Comparison of ENCODE assay signal across 15 cellular contexts in genomic region chr20:47557218-47557617, GRCh38.
"Had no signal": no experiment of that assay in that cellular context is flagged by ENCODE, and none has a peak within 500 bp of the region (broad histone marks: within the 10 kb centered on the region; RNA-seq: fewer than 3 reads in every experiment).

No MANE protein-coding gene starts in this region.

- H3K27ac ChIP-seq: breast epithelium, neutrophil, tibial artery, uterus had no signal

- H3K27me3 ChIP-seq: breast epithelium, neutrophil, tibial artery, uterus had no signal

- H3K4me3 ChIP-seq: breast epithelium, smooth muscle cell, tibial artery, uterus had no signal

- ATAC-seq: activated CD8-positive, alpha-beta memory T cell treated with anti-CD3 and anti-CD28 coated beads, Interleukin-2, amount 10 ng/mL, durations not matched to agents 7 days and 5 days; right cardiac atrium; stimulated activated effector memory CD8-positive, alpha-beta T cell treated with anti-CD3 and anti-CD28 coated beads, Interleukin-12 subunit alpha, Interleukin-12 subunit beta, amount 100 ng/mL, for 72 hours had no signal

- H3K9me3 ChIP-seq: breast epithelium, neutrophil, tibial artery, uterus had no signal

- H3K27ac Mint-ChIP-seq: activated CD8-positive, alpha-beta memory T cell treated with anti-CD3 and anti-CD28 coated beads, Interleukin-2, amount 10 ng/mL, durations not matched to agents 7 days and 5 days; activated naive CD8-positive, alpha-beta T cell treated with anti-CD3 and anti-CD28 coated beads for 36 hours; activated T-cell treated with anti-CD3 and anti-CD28 coated beads, Interleukin-2, amount 50 U/mL, for 24 hours; stimulated activated effector memory CD8-positive, alpha-beta T cell treated with anti-CD3 and anti-CD28 coated beads, Interleukin-12 subunit alpha, Interleukin-12 subunit beta, amount 100 ng/mL, for 72 hours had no signal

- H3K9me3 Mint-ChIP-seq: activated naive CD8-positive, alpha-beta T cell treated with anti-CD3 and anti-CD28 coated beads for 36 hours; activated T-cell treated with anti-CD3 and anti-CD28 coated beads, Interleukin-2, amount 50 U/mL, for 24 hours; stimulated activated effector memory CD8-positive, alpha-beta T cell treated with anti-CD3 and anti-CD28 coated beads, Interleukin-12 subunit alpha, Interleukin-12 subunit beta, amount 100 ng/mL, for 72 hours had no signal

- H3K36me3 ChIP-seq: breast epithelium, neutrophil, tibial artery, uterus had no signal

- H3K27me3 Mint-ChIP-seq: activated CD8-positive, alpha-beta memory T cell treated with anti-CD3 and anti-CD28 coated beads, Interleukin-2, amount 10 ng/mL, durations not matched to agents 7 days and 5 days; activated naive CD8-positive, alpha-beta T cell treated with anti-CD3 and anti-CD28 coated beads for 36 hours; activated T-cell treated with anti-CD3 and anti-CD28 coated beads, Interleukin-2, amount 50 U/mL, for 24 hours had no signal

- H3K4me3 Mint-ChIP-seq: activated CD8-positive, alpha-beta memory T cell treated with anti-CD3 and anti-CD28 coated beads, Interleukin-2, amount 10 ng/mL, durations not matched to agents 7 days and 5 days; activated naive CD8-positive, alpha-beta T cell treated with anti-CD3 and anti-CD28 coated beads for 36 hours; activated T-cell treated with anti-CD3 and anti-CD28 coated beads, Interleukin-2, amount 50 U/mL, for 24 hours; stimulated activated effector memory CD8-positive, alpha-beta T cell treated with anti-CD3 and anti-CD28 coated beads, Interleukin-12 subunit alpha, Interleukin-12 subunit beta, amount 100 ng/mL, for 72 hours had no signal

- DNase-seq: activated CD4-positive, alpha-beta T cell treated with anti-CD3 and anti-CD28 coated beads, Interleukin-2, amount 50 U/mL, for 4 hours; activated CD4-positive, CD25-positive, alpha-beta regulatory T cell treated with anti-CD3 and anti-CD28 coated beads, Interleukin-2, amount 50 U/mL, for 72 hours; activated CD8-positive, alpha-beta memory T cell treated with anti-CD3 and anti-CD28 coated beads, Interleukin-2, amount 10 ng/mL, durations not matched to agents 7 days and 5 days; activated effector memory CD4-positive, alpha-beta T cell treated with anti-CD3 and anti-CD28 coated beads, Interleukin-2, amount 50 U/mL, for 16 hours; activated naive CD8-positive, alpha-beta T cell treated with anti-CD3 and anti-CD28 coated beads for 36 hours; activated T-cell treated with anti-CD3 and anti-CD28 coated beads, Interleukin-2, amount 50 U/mL, for 24 hours; anterior cingulate cortex; hippocampal formation; right cardiac atrium; tibial artery; uterus had no signal

- H3K4me1 ChIP-seq: breast epithelium had no signal
